Comparison of ENCODE assay signal across 1 cellular context in the genomic region with DNA sequence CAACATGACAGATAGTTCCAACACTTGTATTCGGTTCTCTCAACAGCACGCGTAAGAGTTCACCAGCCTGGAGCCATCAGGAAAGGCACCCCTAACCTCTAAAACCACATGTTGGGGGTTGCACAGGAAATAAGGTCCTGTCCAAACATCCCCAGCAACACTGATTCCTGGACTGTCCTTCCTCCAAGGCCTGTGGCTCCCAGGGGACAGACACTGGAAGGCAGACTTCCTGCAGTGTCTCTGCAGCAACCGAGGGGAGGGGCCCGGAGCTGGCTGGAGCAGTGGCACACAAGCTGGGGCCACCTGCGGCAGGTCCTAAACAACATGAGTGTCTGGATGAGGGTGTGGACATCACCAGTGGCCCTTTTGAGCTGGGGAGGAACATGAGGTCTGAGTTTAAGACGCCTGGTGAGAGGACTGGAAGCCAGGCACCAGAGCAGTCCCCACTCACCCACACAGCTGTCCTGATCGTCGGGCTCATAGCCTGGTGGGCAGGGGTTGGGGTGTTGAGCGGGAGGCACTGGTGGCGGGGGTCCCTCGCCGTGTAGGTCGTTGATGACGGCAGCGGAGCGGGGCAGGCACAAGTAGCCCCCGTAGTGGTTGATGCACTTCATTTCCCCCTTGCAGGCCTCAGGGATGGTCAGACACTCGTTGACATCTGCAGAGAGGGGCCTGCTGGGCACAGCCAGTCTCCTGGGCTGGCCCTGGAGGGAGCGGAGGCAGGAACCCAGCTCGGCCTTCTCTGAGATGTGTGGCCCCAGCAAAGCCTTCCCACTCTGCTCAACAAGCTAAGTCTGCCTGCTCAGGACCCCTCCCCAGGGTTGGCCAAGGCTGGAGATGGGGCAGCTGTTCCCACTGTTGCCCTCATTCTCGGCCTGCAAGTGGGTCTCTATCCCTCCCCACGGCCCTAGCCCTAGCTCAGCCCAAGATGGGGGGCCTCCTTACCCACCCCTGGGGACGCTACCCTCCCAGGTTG.
TF ChIP-seq lines count a peak whose summit lies in the region.

No MANE protein-coding gene starts in this region.

TF ChIP-seq in endothelial cell of umbilical vein, 7 proteins besides CTCF, POLR2A, EP300 and RAD21:
- TF ChIP-seq FOS (IDR thresholded peaks at IDR 0.05; ENCODE audit: borderline replicate concordance, insufficient read depth, low read length) (no peak), JUN (IDR thresholded peaks at IDR 0.05; ENCODE audit: borderline replicate concordance, insufficient read depth, insufficient read length, low read depth) (no peak), GATA2 (IDR thresholded peaks at IDR 0.05; ENCODE audit: insufficient read depth, insufficient read length, low read depth, low read length) (no peak), POLR2AphosphoS5 (IDR thresholded peaks at IDR 0.05; ENCODE audit: insufficient read depth, low read depth, low read length) (no peak), EZH2 (IDR thresholded peaks at IDR 0.05; ENCODE audit: borderline replicate concordance, low read depth, low read length, severe bottlenecking) (no peak), MYC (IDR thresholded peaks at IDR 0.05; ENCODE audit: low read depth, low read length) (no peak)
- TF ChIP-seq, protein P1, sequence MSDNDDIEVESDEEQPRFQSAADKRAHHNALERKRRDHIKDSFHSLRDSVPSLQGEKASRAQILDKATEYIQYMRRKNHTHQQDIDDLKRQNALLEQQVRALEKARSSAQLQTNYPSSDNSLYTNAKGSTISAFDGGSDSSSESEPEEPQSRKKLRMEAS (IDR thresholded peaks at IDR 0.05; ENCODE audit: insufficient read depth, insufficient read length): no peak
TF ChIP-seq in endothelial cell of umbilical vein: peak in this region for 0.
